In the genomic region with DNA sequence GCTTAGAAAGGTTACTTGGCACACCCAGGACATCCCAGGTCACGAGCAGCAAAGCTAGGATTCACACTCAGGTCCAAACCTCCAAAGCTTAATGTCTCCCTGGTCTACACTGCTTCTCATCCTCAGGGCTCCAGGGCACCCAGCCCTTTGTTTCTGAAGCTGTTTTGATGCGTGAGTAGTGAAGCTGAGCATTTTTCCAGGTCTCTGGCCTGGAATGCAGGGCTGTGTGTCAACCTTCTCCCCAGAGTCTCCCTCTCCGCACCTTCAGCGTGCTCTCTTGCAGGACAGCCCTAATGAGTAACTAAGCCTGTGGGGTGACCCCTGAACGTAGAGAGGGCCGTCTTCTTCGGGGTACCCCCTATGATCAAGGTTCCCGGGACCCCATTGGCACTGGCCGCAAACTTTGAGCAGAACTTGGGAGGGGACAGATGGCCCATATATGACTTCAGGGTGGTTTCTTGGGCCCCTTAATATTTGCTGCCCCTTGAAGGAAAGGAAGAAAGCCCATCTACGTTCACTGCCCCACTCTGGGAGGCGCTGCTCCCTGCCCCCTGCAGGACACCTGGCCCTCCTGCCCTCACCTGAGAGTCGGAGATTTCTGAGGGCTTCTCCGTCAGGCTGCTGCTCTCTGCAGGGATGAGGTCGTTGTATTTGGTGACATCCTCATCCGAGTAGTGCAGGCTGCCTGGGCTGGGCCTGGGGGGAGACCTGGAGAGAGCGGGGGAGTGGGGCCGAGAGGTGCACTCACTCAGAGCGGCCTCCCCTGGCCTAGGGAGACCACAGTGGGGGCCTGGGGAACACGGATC, we compare ENCODE assay signal across 20 cellular contexts. TPM values are rescaled to one million over a fixed set of nuclear protein-coding genes. Genes with fewer than 3 reads are reported as not detected.
DNase-seq lines count a peak whose midpoint lies in the region; ATAC-seq and TF ChIP-seq lines count a peak whose summit lies in the region.
"Had no signal": no experiment of that assay in that cellular context is flagged by ENCODE, and none has a peak within 500 bp of the region (broad histone marks: within the 10 kb centered on the region; RNA-seq: fewer than 3 reads in every experiment).

No MANE protein-coding gene starts in this region.

- CTCF ChIA-PET in activated CD4-positive, alpha-beta T cell treated with anti-CD3 and anti-CD28 coated beads for 36 hours (lab: Charles Lee) = interaction anchor here (1.4 kb wide), 1 partner anchor 22 kb away, joined by 3 read pairs; no protein-coding TSS in a partner anchor
- CTCF ChIA-PET in naive thymus-derived CD4-positive, alpha-beta T cell (lab: Charles Lee) = no interaction called here

- peaks cover 3 to 18% of the 10 kb centered on the region in 2 donors for H3K4me1 ChIP-seq in thoracic aorta (ENCODE audit: control insufficient read depth in 1 of 2, low read depth in 2 of 2)
- no peaks in the 10 kb centered on the region for H3K4me1 ChIP-seq in naive thymus-derived CD4-positive, alpha-beta T cell (ENCODE audit: control insufficient read depth in 2 of 2, insufficient read depth in 2 of 2, low read length in 2 of 2)
- H3K4me1 ChIP-seq: upper lobe of right lung had no signal

- no peak for ATAC-seq in Right ventricle myocardium inferior
- peak; percentile 24 for ATAC-seq in esophagus mucosa
- ATAC-seq in thoracic aorta (ENCODE audit: insufficient number of reproducible peaks, low FRiP score, low read depth) = no peak
- ATAC-seq in GM21786 (IDR thresholded peaks at IDR 0.05; ENCODE audit: unreplicated experiment) = no peak
- no peak for ATAC-seq in activated CD4-positive, alpha-beta T cell treated with anti-CD3 and anti-CD28 coated beads for 36 hours
- no peak for ATAC-seq in naive thymus-derived CD4-positive, alpha-beta T cell

- no peak overlapping the region for H3K4me3 ChIP-seq in thoracic aorta
- H3K4me3 ChIP-seq in naive thymus-derived CD4-positive, alpha-beta T cell (ENCODE audit: low read length) = no peak overlapping the region
- H3K4me3 ChIP-seq: BLaER1, SJSA1, skin epidermis, upper lobe of right lung had no signal

- H3K9me3 ChIP-seq in thoracic aorta = no peaks in the 10 kb centered on the region
- no peaks in the 10 kb centered on the region for H3K9me3 ChIP-seq in naive thymus-derived CD4-positive, alpha-beta T cell (ENCODE audit: control insufficient read depth in 2 of 3, low read length in 3 of 3)
- H3K9me3 ChIP-seq: BLaER1, SJSA1, upper lobe of right lung had no signal

- no peaks in the 10 kb centered on the region for H3K36me3 ChIP-seq in thoracic aorta
- no peaks in the 10 kb centered on the region for H3K36me3 ChIP-seq in naive thymus-derived CD4-positive, alpha-beta T cell (ENCODE audit: control insufficient read depth in 2 of 3, insufficient read depth in 3 of 3, low read length in 3 of 3)
- H3K36me3 ChIP-seq: SJSA1, upper lobe of right lung had no signal

- peak overlapping the region; percentile 28 to 34 for H3K27ac ChIP-seq in thoracic aorta
- no peak overlapping the region for H3K27ac ChIP-seq in naive thymus-derived CD4-positive, alpha-beta T cell (ENCODE audit: low read depth, low read length)
- H3K27ac ChIP-seq: BLaER1, KMS-11, SJSA1, upper lobe of right lung had no signal

- H3K9me3 Mint-ChIP-seq in nephron = no peaks in the 10 kb centered on the region
- H3K9me3 Mint-ChIP-seq in activated CD4-positive, alpha-beta T cell treated with anti-CD3 and anti-CD28 coated beads for 36 hours (ENCODE audit: low read depth) = no peaks in the 10 kb centered on the region
- H3K9me3 Mint-ChIP-seq in naive thymus-derived CD4-positive, alpha-beta T cell = peaks cover 0 to 4% (median 0%) of the 10 kb centered on the region in 11 donors
- H3K9me3 Mint-ChIP-seq: activated CD4-positive, alpha-beta T cell treated with anti-CD3 and anti-CD28 coated beads, Interleukin-2, amount 10 ng/mL, durations not matched to agents 24 days and 14 days; dendritic cell treated with granulocyte-macrophage colony-stimulating factor and Interleukin-4, amounts not matched to agents 40 ng/mL and 50 ng/mL, for 4 days had no signal

- no peaks in the 10 kb centered on the region for H3K27me3 Mint-ChIP-seq in nephron (ENCODE audit: low read depth)
- H3K27me3 Mint-ChIP-seq in activated CD4-positive, alpha-beta T cell treated with anti-CD3 and anti-CD28 coated beads for 36 hours = no peaks in the 10 kb centered on the region
- H3K27me3 Mint-ChIP-seq in naive thymus-derived CD4-positive, alpha-beta T cell = peaks cover 0 to 3% (median 0%) of the 10 kb centered on the region in 5 donors
- H3K27me3 Mint-ChIP-seq: activated CD4-positive, alpha-beta T cell treated with anti-CD3 and anti-CD28 coated beads, Interleukin-2, amount 10 ng/mL, durations not matched to agents 24 days and 14 days; dendritic cell treated with granulocyte-macrophage colony-stimulating factor and Interleukin-4, amounts not matched to agents 40 ng/mL and 50 ng/mL, for 4 days had no signal

- H3K4me1 Mint-ChIP-seq in nephron = peaks cover 65% of the 10 kb centered on the region
- H3K4me1 Mint-ChIP-seq in activated CD4-positive, alpha-beta T cell treated with anti-CD3 and anti-CD28 coated beads for 36 hours = no peaks in the 10 kb centered on the region
- no peaks in the 10 kb centered on the region for H3K4me1 Mint-ChIP-seq in naive thymus-derived CD4-positive, alpha-beta T cell
- H3K4me1 Mint-ChIP-seq: activated CD4-positive, alpha-beta T cell treated with anti-CD3 and anti-CD28 coated beads, Interleukin-2, amount 10 ng/mL, durations not matched to agents 24 days and 14 days had no signal

- H3K27me3 ChIP-seq in thoracic aorta (replicated peaks; ENCODE audit: insufficient read depth) = no peaks in the 10 kb centered on the region
- no peaks in the 10 kb centered on the region for H3K27me3 ChIP-seq in naive thymus-derived CD4-positive, alpha-beta T cell (ENCODE audit: control insufficient read depth in 2 of 2, insufficient read depth in 2 of 2, low read length in 2 of 2)
- H3K27me3 ChIP-seq: BLaER1, SJSA1, upper lobe of right lung had no signal

- intact Hi-C loops in Right ventricle myocardium inferior (cut with DNase I) (no loop called here), cardiac septum (cut with DNase I) (no loop called here)
- intact Hi-C loops in activated CD4-positive, alpha-beta T cell treated with anti-CD3 and anti-CD28 coated beads for 36 hours (cut with DNase I, micrococcal nuclease) = no loop called here
- intact Hi-C loops in naive thymus-derived CD4-positive, alpha-beta T cell (cut with micrococcal nuclease) = no loop called here

- TF ChIP-seq CTCF in nephron (IDR thresholded peaks at IDR 0.05; ENCODE audit: unreplicated experiment in 3 of 3) = no peak
- no peak for TF ChIP-seq CTCF in thoracic aorta (IDR thresholded peaks at IDR 0.05)

- POLR2A ChIA-PET in activated CD4-positive, alpha-beta T cell treated with anti-CD3 and anti-CD28 coated beads for 36 hours (lab: Charles Lee) = no interaction called here
- POLR2A ChIA-PET in naive thymus-derived CD4-positive, alpha-beta T cell (lab: Charles Lee) = no interaction called here

- peaks cover 19% of the 10 kb centered on the region for H3K36me3 Mint-ChIP-seq in nephron (ENCODE audit: low read depth)
- no peaks in the 10 kb centered on the region for H3K36me3 Mint-ChIP-seq in activated CD4-positive, alpha-beta T cell treated with anti-CD3 and anti-CD28 coated beads for 36 hours (ENCODE audit: low read depth)
- H3K36me3 Mint-ChIP-seq in naive thymus-derived CD4-positive, alpha-beta T cell = peaks cover 0 to 15% (median 6%) of the 10 kb centered on the region in 5 donors

- DNase-seq in Right ventricle myocardium inferior (ENCODE audit: missing footprints) = peak; percentile 26
- no peak for DNase-seq in cardiac septum (ENCODE audit: low spot score)
- DNase-seq in thoracic aorta (ENCODE audit: low spot score) = no peak
- DNase-seq in activated CD4-positive, alpha-beta T cell treated with anti-CD3 and anti-CD28 coated beads for 36 hours = no peak
- DNase-seq in naive thymus-derived CD4-positive, alpha-beta T cell = no peak
- DNase-seq: 8988T; activated CD4-positive, alpha-beta T cell treated with anti-CD3 and anti-CD28 coated beads, Interleukin-2, amount 10 ng/mL, durations not matched to agents 24 days and 14 days; activated naive CD4-positive, alpha-beta T cell; NCI-H1092 treated with DMSO at 0.1 percent for 48 hours; NCI-H526 treated with DMSO at 0.1 percent for 48 hours; OCI-M1; upper lobe of right lung had no signal

- no peak overlapping the region for H3K4me3 Mint-ChIP-seq in nephron
- no peak overlapping the region for H3K4me3 Mint-ChIP-seq in activated CD4-positive, alpha-beta T cell treated with anti-CD3 and anti-CD28 coated beads for 36 hours
- H3K4me3 Mint-ChIP-seq in naive thymus-derived CD4-positive, alpha-beta T cell = no peak overlapping the region
- H3K4me3 Mint-ChIP-seq: activated CD4-positive, alpha-beta T cell treated with anti-CD3 and anti-CD28 coated beads, Interleukin-2, amount 10 ng/mL, durations not matched to agents 24 days and 14 days; dendritic cell treated with granulocyte-macrophage colony-stimulating factor and Interleukin-4, amounts not matched to agents 40 ng/mL and 50 ng/mL, for 4 days had no signal

- peak overlapping the region; percentile 96 to 100 (median 100) for H3K27ac Mint-ChIP-seq in nephron
- H3K27ac Mint-ChIP-seq in activated CD4-positive, alpha-beta T cell treated with anti-CD3 and anti-CD28 coated beads for 36 hours = no peak overlapping the region
- no peak overlapping the region for H3K27ac Mint-ChIP-seq in naive thymus-derived CD4-positive, alpha-beta T cell
- H3K27ac Mint-ChIP-seq: activated CD4-positive, alpha-beta T cell treated with anti-CD3 and anti-CD28 coated beads, Interleukin-2, amount 10 ng/mL, durations not matched to agents 24 days and 14 days; dendritic cell treated with granulocyte-macrophage colony-stimulating factor and Interleukin-4, amounts not matched to agents 40 ng/mL and 50 ng/mL, for 4 days had no signal

RNA-seq across cellular contexts. Expression of a gene that starts 36.4 kb away (rescaled TPM):
- total RNA-seq in Right ventricle myocardium inferior (58.8 TPM), cardiac septum (41.3 TPM), esophagus mucosa (25.9 TPM), thoracic aorta (100 to 1,000 TPM in 1 of 2 donors, 10 to 100 TPM in 1; 73.8 to 134 TPM)
- total RNA-seq in activated CD4-positive, alpha-beta T cell treated with anti-CD3 and anti-CD28 coated beads for 36 hours = under 1 TPM; 0.87 to 0.91 TPM
- total RNA-seq in naive thymus-derived CD4-positive, alpha-beta T cell = 10 to 100 TPM in 1 of 5 experiments, 1 to 10 TPM in 4; 1.4 to 15.8 (median 2.0) TPM
- polyA plus RNA-seq in naive thymus-derived CD4-positive, alpha-beta T cell = under 1 TPM; 0.19 to 0.28 TPM

Comparison
In these comparisons a context has a peak if more than half of its experiments do, and no peak if none do; other contexts are left out.
1. H3K27ac Mint-ChIP-seq: peak in nephron (3 of 3); none in activated CD4-positive, alpha-beta T cell treated with anti-CD3 and anti-CD28 coated beads for 36 hours (single experiment) and naive thymus-derived CD4-positive, alpha-beta T cell (0 of 9).